Comparison of ENCODE assay signal across 23 cellular contexts in genomic region chr15:93823971-93824866, GRCh38.
"Had no signal": no experiment of that assay in that cellular context is flagged by ENCODE, and none has a peak within 500 bp of the region (broad histone marks: within the 10 kb centered on the region; RNA-seq: fewer than 3 reads in every experiment).

No MANE protein-coding gene starts in this region.

- H3K9ac ChIP-seq: neural progenitor cell had no signal

- H3K27me3 Mint-ChIP-seq: naive B cell; stimulated activated memory B cell treated with anti-CD40 and anti-IgM and Interleukin-4, amounts not matched to agents 10 μg/mL and 1 μg/mL and 100 μg/mL, for 72 hours; stimulated activated naive CD8-positive, alpha-beta T cell treated with anti-CD3 and anti-CD28 coated beads, Interleukin-15, Interleukin-2, amounts not matched to agents 100 ng/mL and 50 ng/mL, for 24 hours had no signal

- H3K27ac ChIP-seq: epithelial cell of prostate, esophagus muscularis mucosa, foreskin keratinocyte, neural progenitor cell, pancreas, right lobe of liver, spleen, tibial artery, upper lobe of left lung, uterus had no signal

- H3K4me3 Mint-ChIP-seq: naive B cell; neural progenitor cell; stimulated activated memory B cell treated with anti-CD40 and anti-IgM and Interleukin-4, amounts not matched to agents 10 μg/mL and 1 μg/mL and 100 μg/mL, for 72 hours; stimulated activated naive CD8-positive, alpha-beta T cell treated with anti-CD3 and anti-CD28 coated beads, Interleukin-15, Interleukin-2, amounts not matched to agents 100 ng/mL and 50 ng/mL, for 24 hours had no signal

- H3K4me1 Mint-ChIP-seq: naive B cell; stimulated activated memory B cell treated with anti-CD40 and anti-IgM and Interleukin-4, amounts not matched to agents 10 μg/mL and 1 μg/mL and 100 μg/mL, for 72 hours had no signal

- H3K4me1 ChIP-seq: pancreas, right lobe of liver, spleen, tibial artery, upper lobe of left lung, uterus had no signal

- H3K36me3 Mint-ChIP-seq: naive B cell; neural progenitor cell; stimulated activated memory B cell treated with anti-CD40 and anti-IgM and Interleukin-4, amounts not matched to agents 10 μg/mL and 1 μg/mL and 100 μg/mL, for 72 hours had no signal

- H3K27me3 ChIP-seq: esophagus muscularis mucosa, foreskin keratinocyte, neural progenitor cell, pancreas, right lobe of liver, spleen, tibial artery, upper lobe of left lung, uterus had no signal

- H3K9me3 ChIP-seq: esophagus muscularis mucosa, pancreas, right lobe of liver, spleen, tibial artery, upper lobe of left lung, uterus had no signal

- H3K9me3 Mint-ChIP-seq: naive B cell; neural progenitor cell; stimulated activated memory B cell treated with anti-CD40 and anti-IgM and Interleukin-4, amounts not matched to agents 10 μg/mL and 1 μg/mL and 100 μg/mL, for 72 hours; stimulated activated naive CD8-positive, alpha-beta T cell treated with anti-CD3 and anti-CD28 coated beads, Interleukin-15, Interleukin-2, amounts not matched to agents 100 ng/mL and 50 ng/mL, for 24 hours had no signal

- ATAC-seq: foreskin keratinocyte; left colon; pancreas; right lobe of liver; stimulated activated memory B cell treated with anti-CD40 and anti-IgM and Interleukin-4, amounts not matched to agents 10 μg/mL and 1 μg/mL and 100 μg/mL, for 72 hours had no signal

- DNase-seq: effector memory CD4-positive, alpha-beta T cell; foreskin keratinocyte; head of caudate nucleus; hippocampal formation; left colon; mesendoderm; naive B cell; nucleus accumbens; pancreas; right lobe of liver; spleen; stimulated activated CD4-positive, alpha-beta T cell treated with anti-CD3 and anti-CD28 coated beads, Interleukin-15, amount 100 ng/mL, for 24 hours; stimulated activated CD4-positive, alpha-beta T cell treated with anti-CD3 and anti-CD28 coated beads, Interleukin-1b, Interleukin-23, amount 100 ng/mL, for 48 hours; stimulated activated CD4-positive, alpha-beta T cell treated with anti-CD3 and anti-CD28 coated beads, Interleukin-4, amount 100 ng/mL, for 24 hours; upper lobe of left lung; uterus had no signal

- H3K27ac Mint-ChIP-seq: neural progenitor cell; progenitor cell of endocrine pancreas; stimulated activated memory B cell treated with anti-CD40 and anti-IgM and Interleukin-4, amounts not matched to agents 10 μg/mL and 1 μg/mL and 100 μg/mL, for 72 hours; stimulated activated naive CD8-positive, alpha-beta T cell treated with anti-CD3 and anti-CD28 coated beads, Interleukin-15, Interleukin-2, amounts not matched to agents 100 ng/mL and 50 ng/mL, for 24 hours had no signal

- H3K4me3 ChIP-seq: esophagus muscularis mucosa, neural progenitor cell, pancreas, right lobe of liver, spleen, tibial artery, upper lobe of left lung, uterus had no signal

- H3K4me2 ChIP-seq: neural progenitor cell had no signal

- H2AFZ ChIP-seq: neural progenitor cell had no signal

- H3K36me3 ChIP-seq: esophagus muscularis mucosa, neural progenitor cell, pancreas, right lobe of liver, spleen, tibial artery, upper lobe of left lung, uterus had no signal
